In genomic region chr17:42380935-42381334, GRCh38 we compare ENCODE assay signal across 21 cellular contexts. TPM values are rescaled to one million over a fixed set of nuclear protein-coding genes. Genes with fewer than 3 reads are reported as not detected.
A peak's percentile ranks its signal among the peaks of the same experiment; 100 is the strongest.
DNase-seq lines count a peak whose midpoint lies in the region; ATAC-seq, FAIRE-seq and TF ChIP-seq lines count a peak whose summit lies in the region.
"Had no signal": no experiment of that assay in that cellular context is flagged by ENCODE, and none has a peak within 500 bp of the region (broad histone marks: within the 10 kb centered on the region; RNA-seq: fewer than 3 reads in every experiment).

No MANE protein-coding gene starts in this region.

- TF ChIP-seq EP300 in HepG2 (IDR thresholded peaks at IDR 0.05; ENCODE audit: low read depth in 2 of 2, low read length in 2 of 2) (no peak), HepG2 (CRISPR knock-in tag; IDR thresholded peaks at IDR 0.05; ENCODE audit: borderline replicate concordance) (no peak)

- H3K79me2 ChIP-seq in HepG2 (ENCODE audit: insufficient read depth, low read length), result peaks cover 86% of the 10 kb centered on the region

- TF ChIP-seq CTCF in right atrium auricular region (IDR thresholded peaks at IDR 0.05) (no peak), heart left ventricle (IDR thresholded peaks at IDR 0.05) (no peak), HepG2 (CRISPR knock-in tag; IDR thresholded peaks at IDR 0.05) (no peak), type B pancreatic cell (conservative IDR thresholded peaks at IDR 0.05) (no peak)

- no peak overlapping the region for H3K4me2 ChIP-seq in HepG2 (ENCODE audit: low read depth, low read length)

- in situ Hi-C loops in HepG2 (cut with HindIII; ENCODE audit: extremely low pct_ligation_motif_present, low pct_unique_long_range_greater_than_20kb), result no loop called here

- FAIRE-seq in HepG2 (lab: Jason Lieb, UNC), result peak; percentile 82
- FAIRE-seq: keratinocyte had no signal

- H3K9ac ChIP-seq in HepG2 (ENCODE audit: insufficient read depth, low read depth, low read length), result no peak overlapping the region

- WGBS in heart left ventricle, 4 donors, result 76 to 85% (median 82%) methylated on average over 3 of the region's 3 CpGs
- WGBS in HepG2 (ENCODE audit: low lambda C conversion rate), result 40% methylated on average over 3 of the region's 3 CpGs

- no peak overlapping the region for H2AFZ ChIP-seq in HepG2 (ENCODE audit: low read length)

- H3K36me3 ChIP-seq in right atrium auricular region (no peaks in the 10 kb centered on the region), heart left ventricle (peaks cover 0 to 38% (median 0%) of the 10 kb centered on the region in 9 donors), HepG2 (replicated peaks in 1 of 2; ENCODE audit: control insufficient read depth in 1 of 2, insufficient read depth in 2 of 2, low read length in 2 of 2) (no peaks in the 10 kb centered on the region)
- H3K36me3 ChIP-seq: ovary had no signal

- no peak overlapping the region for H3K27ac Mint-ChIP-seq in activated T-helper 17 cell treated with anti-CD3 and anti-CD28 coated beads, Interleukin-2, amount 50 U/mL, for 72 hours
- peak overlapping the region; percentile 18 for H3K27ac Mint-ChIP-seq in type B pancreatic cell
- H3K27ac Mint-ChIP-seq: activated CD4-positive, alpha-beta T cell treated with anti-CD3 and anti-CD28 coated beads, Interleukin-2, amount 10 ng/mL, durations not matched to agents 7 days and 5 days had no signal

- no peaks in the 10 kb centered on the region for H3K27me3 Mint-ChIP-seq in activated T-helper 17 cell treated with anti-CD3 and anti-CD28 coated beads, Interleukin-2, amount 50 U/mL, for 72 hours
- no peaks in the 10 kb centered on the region for H3K27me3 Mint-ChIP-seq in type B pancreatic cell
- H3K27me3 Mint-ChIP-seq: activated CD4-positive, alpha-beta T cell treated with anti-CD3 and anti-CD28 coated beads, Interleukin-2, amount 10 ng/mL, durations not matched to agents 7 days and 5 days; CD4-positive, alpha-beta memory T cell had no signal

- no peaks in the 10 kb centered on the region for H3K9me3 Mint-ChIP-seq in activated T-helper 17 cell treated with anti-CD3 and anti-CD28 coated beads, Interleukin-2, amount 50 U/mL, for 72 hours
- no peaks in the 10 kb centered on the region for H3K9me3 Mint-ChIP-seq in type B pancreatic cell
- H3K9me3 Mint-ChIP-seq: activated CD4-positive, alpha-beta T cell treated with anti-CD3 and anti-CD28 coated beads, Interleukin-2, amount 10 ng/mL, durations not matched to agents 7 days and 5 days; CD4-positive, alpha-beta memory T cell; H9 had no signal

- intact Hi-C loops in heart left ventricle (cut with DNase I) (no loop called here), HepG2 (cut with micrococcal nuclease; ENCODE audit: unreplicated experiment) (no loop called here)

- peaks cover 92% of the 10 kb centered on the region for H3K36me3 Mint-ChIP-seq in activated T-helper 17 cell treated with anti-CD3 and anti-CD28 coated beads, Interleukin-2, amount 50 U/mL, for 72 hours (ENCODE audit: low read depth)
- peaks cover 12% of the 10 kb centered on the region for H3K36me3 Mint-ChIP-seq in type B pancreatic cell

- H4K20me1 ChIP-seq in HepG2 (ENCODE audit: insufficient read depth, low read length), result peaks cover 18% of the 10 kb centered on the region

- ATAC-seq in heart left ventricle (no peak), HepG2 (peak; percentile 78)
- ATAC-seq in activated T-helper 17 cell treated with anti-CD3 and anti-CD28 coated beads, Interleukin-2, amount 50 U/mL, for 72 hours (replicated peaks), result no peak
- ATAC-seq: esophagus mucosa, sciatic nerve had no signal

- peak overlapping the region; percentile 84 for H3K4me3 Mint-ChIP-seq in activated T-helper 17 cell treated with anti-CD3 and anti-CD28 coated beads, Interleukin-2, amount 50 U/mL, for 72 hours
- H3K4me3 Mint-ChIP-seq in type B pancreatic cell, result no peak overlapping the region
- H3K4me3 Mint-ChIP-seq: activated CD4-positive, alpha-beta T cell treated with anti-CD3 and anti-CD28 coated beads, Interleukin-2, amount 10 ng/mL, durations not matched to agents 7 days and 5 days; H9 had no signal

- CTCF ChIA-PET in HepG2 (lab: Yijun Ruan, JAX; ENCODE audit: low intra/inter-chr PET ratio, low total read pairs), result no interaction called here

- no peak overlapping the region for H3K4me3 ChIP-seq in right atrium auricular region
- H3K4me3 ChIP-seq in heart left ventricle, result no peak overlapping the region
- no peak overlapping the region for H3K4me3 ChIP-seq in HepG2 (replicated peaks in 1 of 3; ENCODE audit: insufficient read depth in 1 of 3, low read depth in 2 of 3, low read length in 3 of 3)
- H3K4me3 ChIP-seq: ovary had no signal

- no peaks in the 10 kb centered on the region for H3K9me3 ChIP-seq in right atrium auricular region
- H3K9me3 ChIP-seq in heart left ventricle, result no peaks in the 10 kb centered on the region
- H3K9me3 ChIP-seq in HepG2 (ENCODE audit: low read length), result no peaks in the 10 kb centered on the region
- H3K9me3 ChIP-seq: ovary had no signal

- POLR2A ChIA-PET in HepG2 (lab: Yijun Ruan, JAX), result interaction anchor here (0.6 kb wide), 1 partner anchor 69 kb away, joined by 3 read pairs; no protein-coding TSS in a partner anchor

- H3K27me3 ChIP-seq in right atrium auricular region (no peaks in the 10 kb centered on the region), heart left ventricle (no peaks in the 10 kb centered on the region), HepG2 (ENCODE audit: control insufficient read depth in 1 of 2, insufficient read depth in 2 of 2, low read length in 2 of 2) (no peaks in the 10 kb centered on the region)
- H3K27me3 ChIP-seq: ovary had no signal

- TF ChIP-seq RAD21 in HepG2 (CRISPR knock-in tag; IDR thresholded peaks at IDR 0.05), result no peak

- peaks cover 39% of the 10 kb centered on the region for H3K4me1 Mint-ChIP-seq in activated T-helper 17 cell treated with anti-CD3 and anti-CD28 coated beads, Interleukin-2, amount 50 U/mL, for 72 hours
- peaks cover 21% of the 10 kb centered on the region for H3K4me1 Mint-ChIP-seq in type B pancreatic cell (ENCODE audit: unreplicated experiment)

- no peak for TF ChIP-seq POLR2A in heart left ventricle (IDR thresholded peaks at IDR 0.05)
- no peak for TF ChIP-seq POLR2A in HepG2 (IDR thresholded peaks at IDR 0.05; ENCODE audit: insufficient read depth in 1 of 2, low read depth in 2 of 2, low read length in 2 of 2)

- BruUV-seq in HepG2 (replicated peaks; lab: Mats Ljungman, UMichigan), result no TSS peak

- peak overlapping the region; percentile 47 to 75 for H3K27ac ChIP-seq in right atrium auricular region
- peak overlapping the region in 5 of 12 donors; percentile 27 to 76 (median 51) for H3K27ac ChIP-seq in heart left ventricle
- H3K27ac ChIP-seq in HepG2 (ENCODE audit: extremely low read length, insufficient read depth, low read length), result peak overlapping the region; percentile 38
- H3K27ac ChIP-seq: ovary had no signal

- DNase-seq in right atrium auricular region (ENCODE audit: low spot score) (no peak), heart left ventricle (no peak), HepG2 (ENCODE audit: low spot score) (peak; percentile 56), type B pancreatic cell (ENCODE audit: extremely low spot score, unreplicated experiment) (no peak), anterior cingulate cortex (lab: John Stamatoyannopoulos, UW) (no peak), GOT3 (lab: John Stamatoyannopoulos, UW) (no peak)
- DNase-seq: activated CD4-positive, alpha-beta T cell treated with anti-CD3 and anti-CD28 coated beads, Interleukin-2, amount 10 ng/mL, durations not matched to agents 7 days and 5 days; activated CD8-positive, alpha-beta memory T cell treated with anti-CD3 and anti-CD28 coated beads, Interleukin-2, amount 50 U/mL, for 4 hours; activated naive CD4-positive, alpha-beta T cell treated with Interleukin-2 at 50 U/mL for 16 hours; CD4-positive, alpha-beta memory T cell; DMS 273 treated with DMSO at 0.1 percent for 48 hours; effector memory CD4-positive, alpha-beta T cell; H9; mammary epithelial cell; NCI-H1092 treated with DMSO at 0.1 percent for 48 hours; NCI-H2081; ovary had no signal

- peaks cover 0 to 80% of the 10 kb centered on the region in 2 donors for H3K4me1 ChIP-seq in right atrium auricular region
- H3K4me1 ChIP-seq in heart left ventricle, result peaks cover 2 to 94% (median 38%) of the 10 kb centered on the region in 12 donors
- peaks cover 78% of the 10 kb centered on the region for H3K4me1 ChIP-seq in HepG2 (ENCODE audit: insufficient read depth, low read length)

RNA-seq across cellular contexts. Expression of gene STAT3, which starts 7.3 kb away (rescaled TPM):
- 100 to 1,000 TPM; 105 to 150 TPM for total RNA-seq in right atrium auricular region
- 100 to 1,000 TPM; 111 to 614 (median 148) TPM for total RNA-seq in heart left ventricle
- polyA plus RNA-seq in heart left ventricle, result 100 to 1,000 TPM in 1 of 2 donors, 10 to 100 TPM in 1; 36.0 to 152 TPM
- 100 to 1,000 TPM; 179 to 429 TPM for total RNA-seq in activated T-helper 17 cell treated with anti-CD3 and anti-CD28 coated beads, Interleukin-2, amount 50 U/mL, for 72 hours
- 61.8 and 82.7 TPM in 2 replicates for total RNA-seq in HepG2 (2016; rRNA removed; fragmentation: Illumina TruSeq; extraction: Trizol)
- 23.1 and 26.5 TPM in 2 replicates for total RNA-seq in HepG2 (2016; cell fraction: cytosol; rRNA removed; fragmentation: Illumina TruSeq; extraction: Trizol; ENCODE audit: low read depth)
- total RNA-seq in HepG2 (2016; cell fraction: insoluble cytoplasmic fraction; rRNA removed; fragmentation: Illumina TruSeq; extraction: Trizol), result 58.0 and 68.3 TPM in 2 replicates
- 26.8 TPM in 2 replicates for total RNA-seq in HepG2 (2016; cell fraction: membrane; rRNA removed; fragmentation: Illumina TruSeq; extraction: Trizol)
- total RNA-seq in HepG2 (2016; cell fraction: nucleus; rRNA removed; fragmentation: Illumina TruSeq; extraction: Trizol), result 59.3 and 64.3 TPM in 2 replicates
- 62.4 and 65.3 TPM in 2 replicates for polyA plus RNA-seq in HepG2 (2011; rRNA removed)
- polyA plus RNA-seq in HepG2 (2011; cell fraction: cytosol; rRNA removed), result 50.3 and 62.8 TPM in 2 replicates
- 68.4 and 82.3 TPM in 2 replicates for polyA plus RNA-seq in HepG2 (2011; cell fraction: nucleus; rRNA removed)
- 46.3 and 77.9 TPM in 2 replicates for polyA plus RNA-seq in HepG2 (2012)
- 3.6 TPM in 2 replicates for polyA plus RNA-seq in HepG2 (2016; cell fraction: cytosol; fragmentation: Illumina TruSeq; extraction: Trizol; ENCODE audit: low read depth)
- 45.6 and 57.1 TPM in 2 replicates for polyA plus RNA-seq in HepG2 (2016; cell fraction: insoluble cytoplasmic fraction; fragmentation: Illumina TruSeq; extraction: Trizol; ENCODE audit: low read depth)
- 8.1 and 9.5 TPM in 2 replicates for polyA plus RNA-seq in HepG2 (2016; cell fraction: membrane; fragmentation: Illumina TruSeq; extraction: Trizol; ENCODE audit: low read depth)
- 95.8 and 98.6 TPM in 2 replicates for polyA plus RNA-seq in HepG2 (2016; cell fraction: nucleus; fragmentation: Illumina TruSeq; extraction: Trizol; ENCODE audit: insufficient read depth, low read depth)
- polyA minus RNA-seq in HepG2 (2011; rRNA and poly(A)+ RNA removed; ENCODE audit: low replicate concordance), result 96.9 and 98.7 TPM in 2 replicates
- 57.9 and 75.4 TPM in 2 replicates for polyA minus RNA-seq in HepG2 (2011; cell fraction: cytosol; rRNA and poly(A)+ RNA removed)
- 74.4 and 95.5 TPM in 2 replicates for polyA minus RNA-seq in HepG2 (2011; cell fraction: nucleus; rRNA and poly(A)+ RNA removed)
- 64.9 and 80.1 TPM in 2 replicates for total RNA-seq in type B pancreatic cell (ENCODE audit: low replicate concordance)

RNA-seq across cellular contexts. Expression of gene CAVIN1, which starts 42.1 kb away (rescaled TPM):
- total RNA-seq in right atrium auricular region (100 to 1,000 TPM; 202 to 348 TPM), heart left ventricle (100 to 1,000 TPM; 195 to 318 (median 253) TPM), HepG2 (2016; rRNA removed; fragmentation: Illumina TruSeq; extraction: Trizol) (25.5 and 26.0 TPM in 2 replicates), type B pancreatic cell (ENCODE audit: low replicate concordance) (21.9 and 49.0 TPM in 2 replicates)
- polyA plus RNA-seq in heart left ventricle (100 to 1,000 TPM; 140 to 281 TPM), HepG2 (2011; rRNA removed) (12.7 and 15.9 TPM in 2 replicates)
- total RNA-seq in activated T-helper 17 cell treated with anti-CD3 and anti-CD28 coated beads, Interleukin-2, amount 50 U/mL, for 72 hours, result 1 to 10 TPM; 2.5 to 6.1 TPM
- total RNA-seq in HepG2 (2016; cell fraction: cytosol; rRNA removed; fragmentation: Illumina TruSeq; extraction: Trizol; ENCODE audit: low read depth), result 1.4 and 2.0 TPM in 2 replicates
- 22.2 and 26.3 TPM in 2 replicates for total RNA-seq in HepG2 (2016; cell fraction: insoluble cytoplasmic fraction; rRNA removed; fragmentation: Illumina TruSeq; extraction: Trizol)
- total RNA-seq in HepG2 (2016; cell fraction: membrane; rRNA removed; fragmentation: Illumina TruSeq; extraction: Trizol), result 6.2 and 7.4 TPM in 2 replicates
- 9.9 and 11.0 TPM in 2 replicates for total RNA-seq in HepG2 (2016; cell fraction: nucleus; rRNA removed; fragmentation: Illumina TruSeq; extraction: Trizol)
- polyA plus RNA-seq in HepG2 (2011; cell fraction: cytosol; rRNA removed), result 11.6 and 16.2 TPM in 2 replicates
- polyA plus RNA-seq in HepG2 (2011; cell fraction: nucleus; rRNA removed), result 5.7 and 6.0 TPM in 2 replicates
- polyA plus RNA-seq in HepG2 (2012), result 5.5 and 6.9 TPM in 2 replicates
- 1.3 and 1.5 TPM in 2 replicates for polyA plus RNA-seq in HepG2 (2016; cell fraction: cytosol; fragmentation: Illumina TruSeq; extraction: Trizol; ENCODE audit: low read depth)
- polyA plus RNA-seq in HepG2 (2016; cell fraction: insoluble cytoplasmic fraction; fragmentation: Illumina TruSeq; extraction: Trizol; ENCODE audit: low read depth), result 27.2 and 28.7 TPM in 2 replicates
- 3.5 and 4.2 TPM in 2 replicates for polyA plus RNA-seq in HepG2 (2016; cell fraction: membrane; fragmentation: Illumina TruSeq; extraction: Trizol; ENCODE audit: low read depth)
- 15.8 and 16.2 TPM in 2 replicates for polyA plus RNA-seq in HepG2 (2016; cell fraction: nucleus; fragmentation: Illumina TruSeq; extraction: Trizol; ENCODE audit: insufficient read depth, low read depth)
- polyA minus RNA-seq in HepG2 (2011; rRNA and poly(A)+ RNA removed; ENCODE audit: low replicate concordance), result 20.8 and 64.9 TPM in 2 replicates
- 18.1 and 23.5 TPM in 2 replicates for polyA minus RNA-seq in HepG2 (2011; cell fraction: cytosol; rRNA and poly(A)+ RNA removed)
- 4.5 and 4.6 TPM in 2 replicates for polyA minus RNA-seq in HepG2 (2011; cell fraction: nucleus; rRNA and poly(A)+ RNA removed)
